Comparison of ENCODE assay signal across 1 cellular context in the genomic region with DNA sequence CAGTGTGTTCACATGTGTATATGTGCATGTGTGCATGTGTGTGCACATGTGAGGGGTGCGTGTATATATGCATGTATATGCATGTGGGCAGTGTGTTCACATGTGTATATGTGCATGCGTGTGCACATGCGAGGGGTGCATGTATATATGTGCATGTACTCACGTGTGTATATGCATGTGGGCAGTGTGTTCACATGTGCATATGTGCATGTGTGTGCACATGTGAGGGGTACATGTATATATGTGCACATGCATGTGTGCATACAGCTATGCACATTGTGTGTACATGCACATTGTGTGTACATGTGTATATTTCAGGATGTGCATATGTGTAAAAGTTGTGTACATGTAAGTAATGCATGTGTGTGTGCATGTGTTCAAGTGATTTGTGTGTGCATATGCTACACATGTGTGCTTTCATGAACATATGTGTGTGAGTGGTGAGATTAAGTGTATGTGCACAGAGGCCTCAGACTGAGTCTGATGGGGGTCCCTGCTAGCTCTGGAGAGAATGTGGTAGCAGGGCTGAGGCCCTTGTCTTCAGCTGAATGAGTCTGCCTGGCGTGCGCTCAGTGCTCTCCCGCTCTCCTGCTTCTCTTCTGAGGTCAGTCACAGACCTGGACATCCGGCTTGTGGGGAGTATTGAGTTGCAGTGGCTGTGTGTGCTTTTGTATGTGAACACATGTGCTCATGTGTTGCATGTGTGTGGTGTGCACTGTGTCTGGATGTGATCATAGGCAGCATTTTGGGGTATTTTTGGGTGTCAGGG.
A peak's percentile ranks its signal among the peaks of the same experiment; 100 is the strongest.
TF ChIP-seq lines count a peak whose summit lies in the region.

No MANE protein-coding gene starts in this region.

TF ChIP-seq in HepG2, 621 proteins besides CTCF, POLR2A, EP300 and RAD21:
- TF ChIP-seq ZBTB7A (CRISPR knock-in tag; IDR thresholded peaks at IDR 0.05) (peak; percentile 56; the same call in 1 of the 2 replicates), MNT (IDR thresholded peaks at IDR 0.05) (peak; percentile 97), JUND (CRISPR knock-in tag; IDR thresholded peaks at IDR 0.05) (peak; percentile 41; the same call in 1 of the 2 replicates), ZNF292 (CRISPR knock-in tag; IDR thresholded peaks at IDR 0.05; ENCODE audit: borderline replicate concordance, low read depth) (no peak), AGO2 (optimal IDR thresholded peaks at IDR 0.05; ENCODE audit: low read depth, low read length) (no peak), CCDC6 (CRISPR knock-in tag; IDR thresholded peaks at IDR 0.05) (no peak)
TF ChIP-seq in HepG2: peak in this region for 3.
